ENCODE assay signal across 8 cellular contexts in the genomic region with DNA sequence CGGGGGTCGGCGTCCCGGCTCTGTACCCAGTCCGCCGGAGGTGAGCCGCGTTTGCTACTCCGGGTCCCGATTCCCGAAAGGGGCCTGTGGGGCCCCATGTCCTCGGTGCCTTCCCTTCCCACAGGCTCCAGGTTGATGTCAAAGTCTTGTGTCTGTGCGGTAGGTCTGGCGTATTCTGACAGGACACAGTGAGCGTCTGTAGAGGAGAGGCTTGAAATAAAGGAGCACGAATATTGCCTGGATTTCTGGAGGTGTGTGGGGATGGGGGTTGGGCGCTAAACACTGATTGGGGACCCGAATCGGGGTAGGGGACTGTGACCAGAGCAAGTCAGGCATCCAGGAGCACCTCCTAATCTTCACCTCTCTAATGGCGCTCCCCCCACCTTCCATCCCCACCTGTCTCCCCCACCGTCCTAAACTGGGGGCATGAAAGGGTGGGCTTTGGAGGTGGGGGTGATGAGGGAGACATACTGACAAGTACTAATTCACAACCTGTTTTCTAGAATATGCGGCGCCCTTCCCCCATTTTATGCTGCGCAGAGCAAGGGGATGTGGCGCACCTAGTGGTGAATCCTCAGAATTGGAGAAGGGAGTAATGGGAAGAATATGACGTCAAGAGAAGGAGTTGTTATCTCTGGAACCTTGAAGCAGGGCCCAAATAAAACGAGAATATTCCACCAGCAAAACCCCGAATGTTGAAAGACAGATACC. TPM values are rescaled to one million over a fixed set of nuclear protein-coding genes. Genes with fewer than 3 reads are reported as not detected.
A peak's percentile ranks its signal among the peaks of the same experiment; 100 is the strongest.
DNase-seq lines count a peak whose midpoint lies in the region; ATAC-seq, FAIRE-seq and TF ChIP-seq lines count a peak whose summit lies in the region.

No MANE protein-coding gene starts in this region.

- no peak overlapping the region for H3K27ac ChIP-seq in CD4-positive, alpha-beta memory T cell (ENCODE audit: low read depth, low read length)
- H3K27ac ChIP-seq in coronary artery (peak overlapping the region; percentile 82 to 90), kidney (ENCODE audit: low read depth in 2 of 2, low read length in 2 of 2) (peak overlapping the region; percentile 78 to 90), skeletal muscle tissue (ENCODE audit: low read depth, low read length) (peak overlapping the region; percentile 61)

- intact Hi-C loops in CD4-positive, alpha-beta memory T cell (cut with micrococcal nuclease) = loop anchor here (1.0 to 2.0 kb wide), 2 partner anchors 60 to 114 kb away; a partner anchor contains a TSS
- intact Hi-C loops in kidney (cut with DNase I) = no loop called here

- ATAC-seq in HG03469 (IDR thresholded peaks at IDR 0.05; ENCODE audit: unreplicated experiment) (no peak), HG02798 (IDR thresholded peaks at IDR 0.05; ENCODE audit: poor library complexity, unreplicated experiment) (no peak)

- POLR2A ChIA-PET in CD4-positive, alpha-beta memory T cell (lab: Charles Lee; ENCODE audit: partially characterized antibody) = no interaction called here

- H3K36me3 ChIP-seq in CD4-positive, alpha-beta memory T cell (ENCODE audit: insufficient read depth, low read length) = no peaks in the 10 kb centered on the region
- no peaks in the 10 kb centered on the region for H3K36me3 ChIP-seq in kidney (ENCODE audit: control insufficient read depth in 1 of 2, insufficient read depth in 2 of 2, low read length in 2 of 2)
- no peaks in the 10 kb centered on the region for H3K36me3 ChIP-seq in skeletal muscle tissue (ENCODE audit: control insufficient read depth in 3 of 3, insufficient read depth in 3 of 3, low read length in 3 of 3)

- CTCF ChIA-PET in CD4-positive, alpha-beta memory T cell (lab: Charles Lee; ENCODE audit: partially characterized antibody) = no interaction called here

- peaks cover 0 to 2% (median 0%) of the 10 kb centered on the region in 8 donors for H3K9me3 Mint-ChIP-seq in CD4-positive, alpha-beta memory T cell
- H3K9me3 Mint-ChIP-seq in HFFc6 = no peaks in the 10 kb centered on the region

- no peak overlapping the region for H3K4me3 ChIP-seq in CD4-positive, alpha-beta memory T cell (ENCODE audit: low read length in 2 of 2)
- H3K4me3 ChIP-seq in coronary artery = peak overlapping the region; percentile 70
- peak overlapping the region; percentile 90 for H3K4me3 ChIP-seq in kidney (ENCODE audit: low read length in 2 of 2)
- H3K4me3 ChIP-seq in skeletal muscle tissue (ENCODE audit: low read length in 3 of 3) = peak overlapping the region; percentile 71 to 80 (median 77)

- peak overlapping the region; percentile 49 to 93 for H3K9ac ChIP-seq in kidney (ENCODE audit: low read length in 2 of 2)
- H3K9ac ChIP-seq in skeletal muscle tissue (ENCODE audit: low read depth in 1 of 3, low read length in 3 of 3) = peak overlapping the region; percentile 74 to 85 (median 76)

- H3K36me3 Mint-ChIP-seq in CD4-positive, alpha-beta memory T cell = no peaks in the 10 kb centered on the region
- H3K36me3 Mint-ChIP-seq in HFFc6 (ENCODE audit: low read depth) = no peaks in the 10 kb centered on the region

- peaks cover 13 to 23% (median 15%) of the 10 kb centered on the region in 4 donors for H3K4me1 Mint-ChIP-seq in CD4-positive, alpha-beta memory T cell
- H3K4me1 Mint-ChIP-seq in HFFc6 (ENCODE audit: low read depth) = no peaks in the 10 kb centered on the region; the same call in 1 of the 2 replicates

- peaks cover 10 to 16% of the 10 kb centered on the region in 2 donors for H3K27me3 Mint-ChIP-seq in CD4-positive, alpha-beta memory T cell
- peaks cover 5% of the 10 kb centered on the region for H3K27me3 Mint-ChIP-seq in HFFc6 (ENCODE audit: insufficient read depth)

- FAIRE-seq in kidney (lab: Jason Lieb, UNC) = peak; percentile 66

- H3K4me3 Mint-ChIP-seq in CD4-positive, alpha-beta memory T cell = peak overlapping the region; percentile 78 to 88 (median 82)
- H3K4me3 Mint-ChIP-seq in HFFc6 = peak overlapping the region; percentile 93

- DNase-seq in CD4-positive, alpha-beta memory T cell = peak in 1 of 5 donors; percentile 4
- DNase-seq in HFFc6 = peak; percentile 5
- peak; percentile 37 for DNase-seq in RPMI7951 (ENCODE audit: low read depth)
- no peak for DNase-seq in coronary artery (ENCODE audit: low spot score)
- DNase-seq in kidney = no peak

- H3K27me3 ChIP-seq in CD4-positive, alpha-beta memory T cell (ENCODE audit: insufficient read depth, low read length) = no peaks in the 10 kb centered on the region
- H3K27me3 ChIP-seq in skeletal muscle tissue (ENCODE audit: control insufficient read depth in 3 of 3, insufficient read depth in 3 of 3, low read length in 3 of 3) = peaks cover 0 to 2% (median 0%) of the 10 kb centered on the region in 3 donors

- peak overlapping the region in 4 of 7 donors; percentile 27 to 59 (median 43) for H3K27ac Mint-ChIP-seq in CD4-positive, alpha-beta memory T cell
- peak overlapping the region; percentile 78 for H3K27ac Mint-ChIP-seq in HFFc6

- H3K4me1 ChIP-seq in CD4-positive, alpha-beta memory T cell (ENCODE audit: insufficient read depth, low read length) = peaks cover 9% of the 10 kb centered on the region
- H3K4me1 ChIP-seq in kidney (ENCODE audit: control insufficient read depth in 1 of 2, insufficient read depth in 1 of 2, low read depth in 1 of 2, low read length in 2 of 2) = no peaks in the 10 kb centered on the region
- H3K4me1 ChIP-seq in skeletal muscle tissue (ENCODE audit: control insufficient read depth in 3 of 3, insufficient read depth in 3 of 3, low read length in 3 of 3) = peaks cover 0 to 2% (median 0%) of the 10 kb centered on the region in 3 donors

- TF ChIP-seq CTCF in HFFc6 (IDR thresholded peaks at IDR 0.05) = peak; percentile 73
- TF ChIP-seq CTCF in coronary artery (IDR thresholded peaks at IDR 0.05) = peak; percentile 39
- TF ChIP-seq CTCF in kidney (IDR thresholded peaks at IDR 0.05; ENCODE audit: borderline replicate concordance, extremely low read depth, insufficient read depth) = peak; percentile 46

- H3K9me3 ChIP-seq in CD4-positive, alpha-beta memory T cell (ENCODE audit: control insufficient read depth in 1 of 2, low read length in 2 of 2) = no peaks in the 10 kb centered on the region
- H3K9me3 ChIP-seq in kidney (ENCODE audit: control insufficient read depth in 1 of 2, low read length in 2 of 2) (no peaks in the 10 kb centered on the region), skeletal muscle tissue (ENCODE audit: control insufficient read depth in 3 of 3, low read length in 3 of 3) (no peaks in the 10 kb centered on the region)

RNA-seq across cellular contexts. Expression of a gene that starts 0.9 kb away (rescaled TPM):
- 1 to 10 TPM; 2.2 to 3.2 TPM for total RNA-seq in CD4-positive, alpha-beta memory T cell
- polyA plus RNA-seq in CD4-positive, alpha-beta memory T cell = 1 to 10 TPM; 1.6 to 1.8 TPM
- 10 to 100 TPM in 4 of 6 experiments, 1 to 10 TPM in 2; 7.9 to 15.0 (median 12.4) TPM for total RNA-seq in HFFc6 (2021; fragmentation: NEBNext Ultra II Directional; extraction: Animal tissue kit (Norgen Biotek cat#: 25700))
- 6.2 and 6.6 TPM in 2 replicates for total RNA-seq in RPMI7951 (2014; rRNA removed; shearing (Covaris generic))
- 11.4 TPM for total RNA-seq in kidney
- 12.4 TPM for polyA plus RNA-seq in kidney (ENCODE audit: insufficient read depth, low read depth, low replicate concordance)
- total RNA-seq in skeletal muscle tissue = 28.2 TPM

RNA-seq across cellular contexts. Expression of a gene that starts 7.4 kb away (rescaled TPM):
- total RNA-seq in CD4-positive, alpha-beta memory T cell = 1 to 10 TPM; 2.4 to 3.5 TPM
- polyA plus RNA-seq in CD4-positive, alpha-beta memory T cell = 1 to 10 TPM in 1 of 2 donors, under 1 TPM in 1; 0.63 to 1.1 TPM
- total RNA-seq in HFFc6 (2021; fragmentation: NEBNext Ultra II Directional; extraction: Animal tissue kit (Norgen Biotek cat#: 25700)) = 1 to 10 TPM; 1.9 to 5.7 (median 5.4) TPM
- total RNA-seq in RPMI7951 (2014; rRNA removed; shearing (Covaris generic)) = 1.2 and 1.3 TPM in 2 replicates
- total RNA-seq in kidney (4.5 TPM), skeletal muscle tissue (6.3 TPM)
- polyA plus RNA-seq in kidney (ENCODE audit: insufficient read depth, low read depth, low replicate concordance) = 4.3 TPM

Comparison
In these comparisons a context has a peak if more than half of its experiments do, and no peak if none do; other contexts are left out.
1. DNase-seq: peak in HFFc6 (single experiment) and RPMI7951 (single experiment); none in coronary artery (single experiment) and kidney (single experiment).
2. H3K4me3 ChIP-seq: peak in coronary artery (single experiment), kidney (2 of 2) and skeletal muscle tissue (3 of 3); none in CD4-positive, alpha-beta memory T cell (0 of 2).
3. Peak in every context shown above with its lines, with median percentiles within 50 percentile points of each other: CTCF ChIP-seq.